ENCODE assay signal across 12 cellular contexts in the genomic region with DNA sequence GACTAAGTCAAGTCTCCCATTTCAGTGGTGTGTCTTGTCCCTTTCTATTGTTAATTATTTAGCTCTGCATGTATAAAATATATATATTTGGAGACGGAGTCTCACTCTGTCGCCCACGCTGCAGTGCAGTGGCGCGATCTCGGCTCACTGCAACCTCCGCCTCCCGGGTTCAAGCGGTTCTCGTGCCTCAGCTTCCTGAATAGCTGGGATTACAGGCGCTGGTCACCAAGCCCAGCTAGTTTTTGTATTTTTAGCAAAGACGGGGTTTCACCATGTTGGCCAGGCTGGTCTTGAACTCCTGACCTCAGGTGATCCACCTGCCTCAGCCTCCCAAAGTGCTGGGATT. TPM values are rescaled to one million over a fixed set of nuclear protein-coding genes. Genes with fewer than 3 reads are reported as not detected.
A peak's percentile ranks its signal among the peaks of the same experiment; 100 is the strongest.
DNase-seq lines count a peak whose midpoint lies in the region; ATAC-seq and TF ChIP-seq lines count a peak whose summit lies in the region.
"Not testable (repeated sequence)": the region's sequence is repeated elsewhere in the genome, so short reads cannot be mapped to it uniquely, and the experiment has no call there.
"Had no signal": no experiment of that assay in that cellular context is flagged by ENCODE, and none has a peak within 500 bp of the region (broad histone marks: within the 10 kb centered on the region; RNA-seq: fewer than 3 reads in every experiment).

No MANE protein-coding gene starts in this region.

- in situ Hi-C loops in mammary epithelial cell (cut with MboI; ENCODE audit: low sequenced_read_pairs in 2 of 2), result not testable (repeated sequence)

- not testable (repeated sequence) for H3K27me3 Mint-ChIP-seq in GM23338 (ENCODE audit: insufficient read depth, low read depth, poor library complexity)
- peaks cover 12% of the 10 kb centered on the region for H3K27me3 Mint-ChIP-seq in activated CD4-positive, alpha-beta memory T cell treated with anti-CD3 and anti-CD28 coated beads, Interleukin-2, amount 10 ng/mL, durations not matched to agents 7 days and 5 days
- peaks cover 4 to 15% (median 7%) of the 10 kb centered on the region in 5 donors for H3K27me3 Mint-ChIP-seq in naive thymus-derived CD8-positive, alpha-beta T cell

- DNase-seq in A673 (ENCODE audit: low spot score); GM23338 (ENCODE audit: low spot score); activated CD4-positive, alpha-beta memory T cell treated with anti-CD3 and anti-CD28 coated beads, Interleukin-2, amount 10 ng/mL, durations not matched to agents 7 days and 5 days; mammary epithelial cell; cardiac muscle cell (ENCODE audit: low read depth in 1 of 2, low spot score in 1 of 2); naive thymus-derived CD8-positive, alpha-beta T cell; spleen: not testable (repeated sequence)

- not testable (repeated sequence) for H3K36me3 ChIP-seq in A673 (ENCODE audit: insufficient read depth, low read length, poor library complexity, severe bottlenecking); GM23338 (ENCODE audit: insufficient read depth); mammary epithelial cell (ENCODE audit: insufficient read depth, low read length); cardiac muscle cell
- peaks cover 11% of the 10 kb centered on the region; the same call in 1 of the 2 replicates for H3K36me3 ChIP-seq in OCI-LY1 (ENCODE audit: insufficient read depth, low read length)
- peaks cover 0 to 22% (median 5%) of the 10 kb centered on the region in 6 donors for H3K36me3 ChIP-seq in spleen

- dilution Hi-C loops in mammary epithelial cell (cut with HindIII; ENCODE audit: low sequenced_read_pairs), result not testable (repeated sequence)

- ATAC-seq in GM23338; naive thymus-derived CD8-positive, alpha-beta T cell: not testable (repeated sequence)

- H3K79me2 ChIP-seq in GM23338 (replicated peaks; ENCODE audit: insufficient read depth) (peaks cover 37% of the 10 kb centered on the region), OCI-LY1 (ENCODE audit: insufficient read depth, low read length) (peaks cover 25% of the 10 kb centered on the region), mammary epithelial cell (ENCODE audit: insufficient read depth, low read length) (peaks cover 45% of the 10 kb centered on the region)

- H3K9me3 ChIP-seq in A673 (ENCODE audit: low read depth, low read length, poor library complexity, severe bottlenecking); OCI-LY1 (ENCODE audit: low read length); mammary epithelial cell (replicated peaks; ENCODE audit: insufficient read depth, low read length); cardiac muscle cell (ENCODE audit: low read depth); spleen: not testable (repeated sequence)

- H4K20me1 ChIP-seq in GM23338 (replicated peaks; ENCODE audit: insufficient read depth); OCI-LY1 (ENCODE audit: insufficient read depth, low read length); mammary epithelial cell (ENCODE audit: insufficient read depth, low read length): not testable (repeated sequence)

- H3K9ac ChIP-seq in OCI-LY1 (ENCODE audit: low read length), result peak overlapping the region; percentile 51
- not testable (repeated sequence) for H3K9ac ChIP-seq in mammary epithelial cell (ENCODE audit: insufficient read depth, low read length)

- not testable (repeated sequence) for BruUV-seq in A673 (replicated peaks; lab: Mats Ljungman, UMichigan); mammary epithelial cell (replicated peaks; lab: Mats Ljungman, UMichigan)

- not testable (repeated sequence) for H3K27ac ChIP-seq in A673 (ENCODE audit: low read depth, low read length, poor library complexity, severe bottlenecking); GM23338 (ENCODE audit: low read depth); OCI-LY1 (ENCODE audit: low read depth, low read length, poor library complexity, severe bottlenecking); mammary epithelial cell (ENCODE audit: insufficient read depth, low read depth, low read length); cardiac muscle cell
- peak overlapping the region in 4 of 8 donors; percentile 87 to 91 (median 90) for H3K27ac ChIP-seq in spleen

- not testable (repeated sequence) for H3K4me1 Mint-ChIP-seq in GM23338
- H3K4me1 Mint-ChIP-seq in activated CD4-positive, alpha-beta memory T cell treated with anti-CD3 and anti-CD28 coated beads, Interleukin-2, amount 10 ng/mL, durations not matched to agents 7 days and 5 days, result peaks cover 12% of the 10 kb centered on the region
- peaks cover 0 to 34% (median 14%) of the 10 kb centered on the region in 4 donors for H3K4me1 Mint-ChIP-seq in naive thymus-derived CD8-positive, alpha-beta T cell

- not testable (repeated sequence) for H3K27me3 ChIP-seq in A673 (replicated peaks; ENCODE audit: insufficient read depth, low read depth, low read length, poor library complexity); GM23338 (ENCODE audit: insufficient read depth); OCI-LY1 (ENCODE audit: insufficient read depth, low read length); mammary epithelial cell (ENCODE audit: insufficient read depth, low read length); cardiac muscle cell
- H3K27me3 ChIP-seq in spleen (replicated peaks in 1 of 7), result peaks cover 0 to 14% (median 0%) of the 10 kb centered on the region in 7 donors

- not testable (repeated sequence) for H3K9me2 ChIP-seq in GM23338 (ENCODE audit: insufficient read depth); OCI-LY1 (ENCODE audit: low read depth, low read length)

- not testable (repeated sequence) for H3K9me3 Mint-ChIP-seq in GM23338; activated CD4-positive, alpha-beta memory T cell treated with anti-CD3 and anti-CD28 coated beads, Interleukin-2, amount 10 ng/mL, durations not matched to agents 7 days and 5 days; naive thymus-derived CD8-positive, alpha-beta T cell

- not testable (repeated sequence) for H3K4me1 ChIP-seq in A673 (ENCODE audit: insufficient read depth, low read length, poor library complexity, severe bottlenecking); GM23338 (ENCODE audit: insufficient read depth); mammary epithelial cell (ENCODE audit: insufficient read depth, low read length); cardiac muscle cell (ENCODE audit: low read depth)
- H3K4me1 ChIP-seq in OCI-LY1 (ENCODE audit: insufficient read depth, low read length, severe bottlenecking) (peaks cover 32% of the 10 kb centered on the region), spleen (peaks cover 10 to 67% (median 39%) of the 10 kb centered on the region in 6 donors)

- H3F3A ChIP-seq in GM23338 (replicated peaks; ENCODE audit: low read depth); OCI-LY1 (ENCODE audit: insufficient read depth, low read length): not testable (repeated sequence)

- CTCF ChIA-PET in A673 (lab: Charles Lee), result not testable (repeated sequence)
- CTCF ChIA-PET in activated CD4-positive, alpha-beta memory T cell treated with anti-CD3 and anti-CD28 coated beads, Interleukin-2, amount 10 ng/mL, durations not matched to agents 7 days and 5 days (lab: Charles Lee), result interaction anchor here (0.5 to 3.9 kb wide), 9 partner anchors 10 to 114 kb away, joined by 3 to 26 read pairs (median 4); no protein-coding TSS in a partner anchor
- CTCF ChIA-PET in mammary epithelial cell (lab: Charles Lee; ENCODE audit: low non-redundant PET), result interaction anchor here (0.5 kb wide), 2 partner anchors 8 to 94 kb away, joined by 3 to 6 read pairs; no protein-coding TSS in a partner anchor

- POLR2A ChIA-PET in A673 (lab: Charles Lee; ENCODE audit: low non-redundant PET); activated CD4-positive, alpha-beta memory T cell treated with anti-CD3 and anti-CD28 coated beads, Interleukin-2, amount 10 ng/mL, durations not matched to agents 7 days and 5 days (lab: Charles Lee): not testable (repeated sequence)
- POLR2A ChIA-PET in naive thymus-derived CD8-positive, alpha-beta T cell (lab: Charles Lee), result interaction anchor here (1.4 kb wide), 1 partner anchor 13 kb away, joined by 4 read pairs; no protein-coding TSS in a partner anchor

- peak overlapping the region; percentile 93 for H3K4me3 Mint-ChIP-seq in GM23338
- peak overlapping the region; percentile 93 for H3K4me3 Mint-ChIP-seq in activated CD4-positive, alpha-beta memory T cell treated with anti-CD3 and anti-CD28 coated beads, Interleukin-2, amount 10 ng/mL, durations not matched to agents 7 days and 5 days
- H3K4me3 Mint-ChIP-seq in naive thymus-derived CD8-positive, alpha-beta T cell, result peak overlapping the region; percentile 50 to 93 (median 88)

- 72% methylated on average over 12 of the region's 12 CpGs for WGBS in mammary epithelial cell (ENCODE audit: low coverage, missing lambda C conversion rate)
- WGBS in spleen, 5 donors, result 59 to 75% (median 64%) methylated on average over 12 of the region's 12 CpGs

- TF ChIP-seq POLR2A in spleen (IDR thresholded peaks at IDR 0.05), result not testable (repeated sequence)

- TF ChIP-seq CTCF in A673 (conservative IDR thresholded peaks at IDR 0.05; ENCODE audit: low read depth, low read length); GM23338 (conservative IDR thresholded peaks at IDR 0.05; ENCODE audit: low read depth in 2 of 2); OCI-LY1 (IDR thresholded peaks at IDR 0.05; ENCODE audit: low read length); mammary epithelial cell (conservative IDR thresholded peaks at IDR 0.05 in 1 of 2, IDR thresholded peaks at IDR 0.05 in 1 of 2; ENCODE audit: extremely low read depth in 1 of 2, insufficient read depth in 1 of 2, low read depth in 1 of 2, low read length in 2 of 2); cardiac muscle cell (IDR thresholded peaks at IDR 0.05; ENCODE audit: low read depth, low read length); spleen (IDR thresholded peaks at IDR 0.05 in 8 of 11, conservative IDR thresholded peaks at IDR 0.05 in 3 of 11): not testable (repeated sequence)

- H3K27ac Mint-ChIP-seq in GM23338; activated CD4-positive, alpha-beta memory T cell treated with anti-CD3 and anti-CD28 coated beads, Interleukin-2, amount 10 ng/mL, durations not matched to agents 7 days and 5 days: not testable (repeated sequence)
- peak overlapping the region in 2 of 10 donors; percentile 65 to 80 for H3K27ac Mint-ChIP-seq in naive thymus-derived CD8-positive, alpha-beta T cell

- H3K36me3 Mint-ChIP-seq in GM23338 (ENCODE audit: low read depth); activated CD4-positive, alpha-beta memory T cell treated with anti-CD3 and anti-CD28 coated beads, Interleukin-2, amount 10 ng/mL, durations not matched to agents 7 days and 5 days (ENCODE audit: low read depth); naive thymus-derived CD8-positive, alpha-beta T cell: not testable (repeated sequence)

- H3K4me2 ChIP-seq in GM23338 (peak overlapping the region; percentile 85), OCI-LY1 (ENCODE audit: low read length) (peak overlapping the region; percentile 95), mammary epithelial cell (ENCODE audit: insufficient read depth, low read depth, low read length) (peak overlapping the region; percentile 35)

- peak overlapping the region; percentile 99 for H2AFZ ChIP-seq in GM23338
- peak overlapping the region; percentile 99 for H2AFZ ChIP-seq in OCI-LY1 (ENCODE audit: low read length)
- peak overlapping the region; percentile 23 for H2AFZ ChIP-seq in mammary epithelial cell (ENCODE audit: low read depth, low read length)

- intact Hi-C loops in A673 (cut with micrococcal nuclease; ENCODE audit: unreplicated experiment); spleen (cut with DNase I; ENCODE audit: low total_unique reads): not testable (repeated sequence)
- intact Hi-C loops in mammary epithelial cell (cut with micrococcal nuclease), result loop anchor here (2.0 kb wide), 1 partner anchor 59 kb away; no protein-coding TSS in a partner anchor

- H3K4me3 ChIP-seq in A673 (ENCODE audit: low read depth, low read length, poor library complexity, severe bottlenecking) (peak overlapping the region; percentile 84), GM23338 (peak overlapping the region; percentile 79), OCI-LY1 (ENCODE audit: low read depth, low read length, poor library complexity, severe bottlenecking) (peak overlapping the region; percentile 75), mammary epithelial cell (replicated peaks in 1 of 3; ENCODE audit: insufficient read depth in 1 of 3, low read depth in 2 of 3, low read length in 3 of 3) (peak overlapping the region in 2 of 3 experiments; percentile 15 to 98), cardiac muscle cell (peak overlapping the region; percentile 95), spleen (peak overlapping the region in 7 of 8 donors; percentile 75 to 95 (median 89))

RNA-seq across cellular contexts. Expression of gene TDRD9, which starts 6.4 kb away (rescaled TPM):
- total RNA-seq in A673 (2021) (not detected in 2 replicates), mammary epithelial cell (1 to 10 TPM; 3.5 to 7.3 TPM), cardiac muscle cell (not detected in 2 replicates), spleen (10 to 100 TPM in 2 of 7 donors, 1 to 10 TPM in 5; 1.4 to 18.7 (median 8.8) TPM)
- not detected in 2 replicates for total RNA-seq in GM23338 (2014; rRNA removed; shearing (Covaris generic))
- polyA plus RNA-seq in GM23338 (2016; fragmentation: Nextera tagmentation; extraction: Ambion mirVana) (0.24 TPM in 1 of 2 replicates, not detected in the other), mammary epithelial cell (0.06 TPM), cardiac muscle cell (0.31 TPM in 1 of 2 replicates, not detected in the other), spleen (1 to 10 TPM in 2 of 3 donors, under 1 TPM in 1; 0.70 to 3.8 (median 3.1) TPM)
- total RNA-seq in activated CD4-positive, alpha-beta memory T cell treated with anti-CD3 and anti-CD28 coated beads, Interleukin-2, amount 10 ng/mL, durations not matched to agents 7 days and 5 days, result under 1 TPM; 0.08 to 0.13 TPM
- not detected for polyA minus RNA-seq in mammary epithelial cell
- total RNA-seq in naive thymus-derived CD8-positive, alpha-beta T cell, result 1 to 10 TPM in 1 of 2 experiments, under 1 TPM in 1; 0.22 to 1.1 TPM
- under 1 TPM; 0.57 to 0.77 (median 0.74) TPM for polyA plus RNA-seq in naive thymus-derived CD8-positive, alpha-beta T cell

RNA-seq across cellular contexts. Expression of gene RD3L, which starts 20.5 kb away (rescaled TPM):
- total RNA-seq in A673 (2021) (not detected in 2 replicates), mammary epithelial cell (not detected), cardiac muscle cell (0.18 and 0.35 TPM in 2 replicates), spleen (not detected)
- not detected in 2 replicates for total RNA-seq in GM23338 (2014; rRNA removed; shearing (Covaris generic))
- polyA plus RNA-seq in GM23338 (2016; fragmentation: Nextera tagmentation; extraction: Ambion mirVana) (not detected in 2 replicates), mammary epithelial cell (not detected), cardiac muscle cell (0.46 and 0.49 TPM in 2 replicates), spleen (not detected)
- not detected for total RNA-seq in activated CD4-positive, alpha-beta memory T cell treated with anti-CD3 and anti-CD28 coated beads, Interleukin-2, amount 10 ng/mL, durations not matched to agents 7 days and 5 days
- polyA minus RNA-seq in mammary epithelial cell, result not detected
- not detected for total RNA-seq in naive thymus-derived CD8-positive, alpha-beta T cell
- polyA plus RNA-seq in naive thymus-derived CD8-positive, alpha-beta T cell, result not detected
- total RNA-seq: cerebellum, gastroesophageal sphincter, left colon, pulmonary artery endothelial cell had no signal

Comparison
In these comparisons a context has a peak if more than half of its experiments do, and no peak if none do; other contexts are left out.
1. H2AFZ ChIP-seq: peak in every context shown above with its lines; median percentile 99 in GM23338; 99 in OCI-LY1; 23 in mammary epithelial cell.
2. H3K4me2 ChIP-seq: peak in every context shown above with its lines; median percentile 95 in OCI-LY1; 85 in GM23338; 35 in mammary epithelial cell.